ENCODE assay signal across 8 cellular contexts in genomic region chr19:13154911-13155471, GRCh38. TPM values are rescaled to one million over a fixed set of nuclear protein-coding genes. Genes with fewer than 3 reads are reported as not detected.
DNase-seq lines count a peak whose midpoint lies in the region; ATAC-seq lines count a peak whose summit lies in the region.

No MANE protein-coding gene starts in this region.

- peaks cover 0 to 3% (median 0%) of the 10 kb centered on the region in 3 donors for H3K27me3 Mint-ChIP-seq in naive B cell

- H3K27ac Mint-ChIP-seq in naive B cell = peak overlapping the region; percentile 99 to 100 (median 100)

- intact Hi-C loops in Right ventricle myocardium inferior (cut with DNase I) (loop anchor here (10.0 kb wide), 1 partner anchor 690 kb away; no protein-coding TSS in a partner anchor), cardiac septum (cut with DNase I) (loop anchor here (1.0 to 5.0 kb wide), 6 partner anchors 8 to 682 kb away; partner anchors contain the start of gene JUNB)

- peak overlapping the region; percentile 99 for H3K27ac ChIP-seq in epithelial cell of prostate
- peak overlapping the region; percentile 97 for H3K27ac ChIP-seq in subcutaneous abdominal adipose tissue (ENCODE audit: low read depth, low read length)

- H3K4me1 ChIP-seq in subcutaneous abdominal adipose tissue (ENCODE audit: control insufficient read depth in 5 of 5, insufficient read depth in 5 of 5, low read length in 5 of 5) = peaks cover 8 to 45% (median 31%) of the 10 kb centered on the region in 5 donors

- no peak for ATAC-seq in Right ventricle myocardium inferior
- peak; percentile 15 to 18 for ATAC-seq in naive B cell (ENCODE audit: low read depth in 2 of 2)
- ATAC-seq in HG03442 (IDR thresholded peaks at IDR 0.05; ENCODE audit: unreplicated experiment) = no peak

- peak overlapping the region; percentile 87 to 100 (median 97) for H3K4me3 ChIP-seq in subcutaneous abdominal adipose tissue (ENCODE audit: low read depth in 1 of 5, low read length in 5 of 5)

- peak overlapping the region; percentile 89 to 99 (median 98) for H3K4me3 Mint-ChIP-seq in naive B cell

- H3K36me3 Mint-ChIP-seq in naive B cell = peaks cover 17 to 24% of the 10 kb centered on the region in 2 donors

- DNase-seq in Right ventricle myocardium inferior (ENCODE audit: missing footprints) (peak; percentile 72), cardiac septum (ENCODE audit: low spot score) (no peak), NCI-H82 (lab: John Stamatoyannopoulos, UW) (peak; percentile 78), activated T-cell treated with anti-CD3 and anti-CD28 coated beads for 1 hour (ENCODE audit: low read depth) (peak; percentile 73), epithelial cell of prostate (ENCODE audit: low read depth, low spot score) (peak; percentile 61), naive B cell (peak; percentile 79)

- no peaks in the 10 kb centered on the region for H3K9me3 ChIP-seq in subcutaneous abdominal adipose tissue (ENCODE audit: control insufficient read depth in 5 of 5, low read length in 5 of 5)

- peak overlapping the region in 4 of 5 donors; percentile 96 to 99 (median 98) for H3K9ac ChIP-seq in subcutaneous abdominal adipose tissue (ENCODE audit: low read length in 5 of 5)

- H3K9me3 Mint-ChIP-seq in naive B cell = peaks cover 0 to 6% (median 0%) of the 10 kb centered on the region in 7 donors

- H3K36me3 ChIP-seq in subcutaneous abdominal adipose tissue (ENCODE audit: control insufficient read depth in 5 of 5, insufficient read depth in 5 of 5, low read length in 5 of 5) = no peaks in the 10 kb centered on the region

- peaks cover 50 to 74% (median 52%) of the 10 kb centered on the region in 3 donors for H3K4me1 Mint-ChIP-seq in naive B cell

- H3K27me3 ChIP-seq in subcutaneous abdominal adipose tissue (ENCODE audit: control insufficient read depth in 5 of 5, insufficient read depth in 4 of 5, low read length in 5 of 5) = no peaks in the 10 kb centered on the region

RNA-seq across cellular contexts. Expression of gene IER2, which starts 4.8 kb away (rescaled TPM):
- total RNA-seq in Right ventricle myocardium inferior = 18.8 TPM
- 28.4 TPM for total RNA-seq in cardiac septum
- 1,000 to 10,000 TPM in 2 of 6 donors, 100 to 1,000 TPM in 4; 351 to 1,131 (median 562) TPM for polyA plus RNA-seq in naive B cell (ENCODE audit: low read depth in 6 of 6)

RNA-seq across cellular contexts. Expression of gene STX10, which starts 4.8 kb away (rescaled TPM):
- total RNA-seq in Right ventricle myocardium inferior = 34.5 TPM
- total RNA-seq in cardiac septum = 25.7 TPM
- 10 to 100 TPM; 48.2 to 84.3 (median 60.0) TPM for polyA plus RNA-seq in naive B cell (ENCODE audit: low read depth in 6 of 6)

RNA-seq across cellular contexts. Expression of gene NACC1, which starts 36.9 kb away (rescaled TPM):
- total RNA-seq in Right ventricle myocardium inferior = 54.0 TPM
- total RNA-seq in cardiac septum = 33.8 TPM
- polyA plus RNA-seq in naive B cell (ENCODE audit: low read depth in 6 of 6) = 1 to 10 TPM in 2 of 6 donors, under 1 TPM in 4; 0.47 to 1.4 (median 0.67) TPM

RNA-seq across cellular contexts. Expression of gene TRMT1, which starts 38.5 kb away (rescaled TPM):
- total RNA-seq in Right ventricle myocardium inferior (21.1 TPM), cardiac septum (17.5 TPM)
- 10 to 100 TPM; 20.2 to 36.3 (median 24.1) TPM for polyA plus RNA-seq in naive B cell (ENCODE audit: low read depth in 6 of 6)

RNA-seq across cellular contexts. Expression of gene LYL1, which starts 52.3 kb away (rescaled TPM):
- total RNA-seq in Right ventricle myocardium inferior (9.4 TPM), cardiac septum (9.4 TPM)
- polyA plus RNA-seq in naive B cell (ENCODE audit: low read depth in 6 of 6) = 10 to 100 TPM; 39.9 to 88.3 (median 50.8) TPM

Comparison
In these comparisons a context has a peak if more than half of its experiments do, and no peak if none do; other contexts are left out.
1. ATAC-seq: peak in naive B cell (2 of 2); none in Right ventricle myocardium inferior (single experiment) and HG03442 (single experiment).